ENCODE assay signal across 22 cellular contexts in the genomic region with DNA sequence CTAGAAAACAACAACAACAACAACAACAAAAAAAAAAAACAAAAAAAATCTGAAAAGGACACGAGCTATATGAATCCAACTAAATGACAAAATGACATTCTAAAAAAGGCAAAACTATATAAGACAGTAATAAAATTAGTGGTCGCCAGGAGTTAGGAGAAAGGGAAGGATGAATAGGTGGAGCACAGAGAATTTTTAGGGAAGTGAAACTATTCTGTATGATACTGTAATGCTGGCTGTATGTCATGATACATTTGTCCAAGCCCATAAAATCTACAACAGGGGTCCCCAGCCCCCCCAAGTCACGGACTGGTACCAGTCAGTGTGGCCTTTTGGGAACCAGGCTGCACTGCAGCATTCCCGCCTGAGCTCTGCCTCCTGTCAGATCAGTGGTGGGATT. TPM values are rescaled to one million over a fixed set of nuclear protein-coding genes. Genes with fewer than 3 reads are reported as not detected.
"Had no signal": no experiment of that assay in that cellular context is flagged by ENCODE, and none has a peak within 500 bp of the region (broad histone marks: within the 10 kb centered on the region; RNA-seq: fewer than 3 reads in every experiment).

No MANE protein-coding gene starts in this region.

- H3K9me3 Mint-ChIP-seq: activated CD4-positive, alpha-beta T cell treated with anti-CD3 and anti-CD28 coated beads, Interleukin-2, amount 10 ng/mL, durations not matched to agents 24 days and 14 days; activated CD8-positive, alpha-beta T cell treated with anti-CD3 and anti-CD28 coated beads for 36 hours; activated naive CD4-positive, alpha-beta T cell treated with anti-CD3 and anti-CD28 coated beads for 36 hours; activated T-cell treated with anti-CD3 and anti-CD28 coated beads, Interleukin-2, amount 50 U/mL, for 4 hours; stimulated activated naive CD8-positive, alpha-beta T cell treated with anti-CD3 and anti-CD28 coated beads, Interleukin-15, Interleukin-2, amounts not matched to agents 100 ng/mL and 50 ng/mL, for 24 hours had no signal

- DNase-seq: activated CD4-positive, alpha-beta T cell treated with anti-CD3 and anti-CD28 coated beads, Interleukin-2, amount 10 ng/mL, durations not matched to agents 24 days and 14 days; activated CD8-positive, alpha-beta T cell treated with anti-CD3 and anti-CD28 coated beads for 36 hours; activated naive CD4-positive, alpha-beta T cell treated with anti-CD3 and anti-CD28 coated beads for 36 hours; activated T-cell treated with anti-CD3 and anti-CD28 coated beads, Interleukin-2, amount 50 U/mL, for 4 hours; anterior cingulate cortex; brain microvascular endothelial cell; central memory CD4-positive, alpha-beta T cell; dorsolateral prefrontal cortex; endodermal cell; foreskin fibroblast; hippocampal formation; islet precursor cell; left colon; lower lobe of right lung; stimulated activated CD4-positive, alpha-beta T cell treated with anti-CD3 and anti-CD28 coated beads, Interleukin-12 subunit alpha, Interleukin-12 subunit beta, amount 100 ng/mL, for 4 hours; stimulated activated CD4-positive, alpha-beta T cell treated with anti-CD3 and anti-CD28 coated beads, Interleukin-1b, Interleukin-23, amount 100 ng/mL, for 48 hours; T1000; uterus had no signal

- H3K4me3 Mint-ChIP-seq: activated CD4-positive, alpha-beta T cell treated with anti-CD3 and anti-CD28 coated beads, Interleukin-2, amount 10 ng/mL, durations not matched to agents 24 days and 14 days; activated CD8-positive, alpha-beta T cell treated with anti-CD3 and anti-CD28 coated beads for 36 hours; activated naive CD4-positive, alpha-beta T cell treated with anti-CD3 and anti-CD28 coated beads for 36 hours; activated T-cell treated with anti-CD3 and anti-CD28 coated beads, Interleukin-2, amount 50 U/mL, for 4 hours; endodermal cell; stimulated activated naive CD8-positive, alpha-beta T cell treated with anti-CD3 and anti-CD28 coated beads, Interleukin-15, Interleukin-2, amounts not matched to agents 100 ng/mL and 50 ng/mL, for 24 hours had no signal

- H3K27ac Mint-ChIP-seq: activated CD4-positive, alpha-beta T cell treated with anti-CD3 and anti-CD28 coated beads, Interleukin-2, amount 10 ng/mL, durations not matched to agents 24 days and 14 days; activated CD8-positive, alpha-beta T cell treated with anti-CD3 and anti-CD28 coated beads for 36 hours; activated naive CD4-positive, alpha-beta T cell treated with anti-CD3 and anti-CD28 coated beads for 36 hours; endodermal cell; progenitor cell of endocrine pancreas; stimulated activated naive CD8-positive, alpha-beta T cell treated with anti-CD3 and anti-CD28 coated beads, Interleukin-15, Interleukin-2, amounts not matched to agents 100 ng/mL and 50 ng/mL, for 24 hours had no signal

- H3K27me3 Mint-ChIP-seq: activated CD4-positive, alpha-beta T cell treated with anti-CD3 and anti-CD28 coated beads, Interleukin-2, amount 10 ng/mL, durations not matched to agents 24 days and 14 days; activated CD8-positive, alpha-beta T cell treated with anti-CD3 and anti-CD28 coated beads for 36 hours; progenitor cell of endocrine pancreas; stimulated activated naive CD8-positive, alpha-beta T cell treated with anti-CD3 and anti-CD28 coated beads, Interleukin-15, Interleukin-2, amounts not matched to agents 100 ng/mL and 50 ng/mL, for 24 hours had no signal

RNA-seq across cellular contexts. Expression of a gene that starts 56.5 kb away (rescaled TPM):
- total RNA-seq: activated CD4-positive, alpha-beta T cell treated with anti-CD3 and anti-CD28 coated beads, Interleukin-2, amount 10 ng/mL, durations not matched to agents 24 days and 14 days; activated CD8-positive, alpha-beta T cell treated with anti-CD3 and anti-CD28 coated beads for 36 hours; activated naive CD4-positive, alpha-beta T cell treated with anti-CD3 and anti-CD28 coated beads for 36 hours; activated T-cell treated with anti-CD3 and anti-CD28 coated beads, Interleukin-2, amount 50 U/mL, for 4 hours; left colon; osteoblast; tibial nerve had no signal
